9 cellular contexts compared by ENCODE assay signal in genomic region chr20:21456207-21456606, GRCh38. TPM values are rescaled to one million over a fixed set of nuclear protein-coding genes. Genes with fewer than 3 reads are reported as not detected.
"Had no signal": no experiment of that assay in that cellular context is flagged by ENCODE, and none has a peak within 500 bp of the region (broad histone marks: within the 10 kb centered on the region; RNA-seq: fewer than 3 reads in every experiment).

No MANE protein-coding gene starts in this region.

- ATAC-seq: GM12878 had no signal

- H3K4me3 ChIP-seq: GM12878 had no signal

- FAIRE-seq: G401.6, GM12878, GM12891, GM12892, GM18507, GM19239 had no signal

- DNase-seq: GDM1, GF-D8 had no signal

RNA-seq across cellular contexts. Expression of gene NKX2-2, which starts 57.7 kb away (rescaled TPM):
- total RNA-seq: G401, GM12878 had no signal
- polyA plus RNA-seq: GM12878 had no signal

RNA-seq across cellular contexts. Expression of gene NKX2-4, which starts 58.9 kb away (rescaled TPM):
- total RNA-seq: G401, GM12878 had no signal
- polyA plus RNA-seq: GM12878 had no signal
